Comparison of ENCODE assay signal across 1 cellular context in genomic region chr5:180590543-180591248, GRCh38.
TF ChIP-seq lines count a peak whose summit lies in the region.

No MANE protein-coding gene starts in this region.

TF ChIP-seq in GM23338, 12 proteins besides CTCF, POLR2A, EP300 and RAD21 (continued from another document):
- TF ChIP-seq, protein P1, sequence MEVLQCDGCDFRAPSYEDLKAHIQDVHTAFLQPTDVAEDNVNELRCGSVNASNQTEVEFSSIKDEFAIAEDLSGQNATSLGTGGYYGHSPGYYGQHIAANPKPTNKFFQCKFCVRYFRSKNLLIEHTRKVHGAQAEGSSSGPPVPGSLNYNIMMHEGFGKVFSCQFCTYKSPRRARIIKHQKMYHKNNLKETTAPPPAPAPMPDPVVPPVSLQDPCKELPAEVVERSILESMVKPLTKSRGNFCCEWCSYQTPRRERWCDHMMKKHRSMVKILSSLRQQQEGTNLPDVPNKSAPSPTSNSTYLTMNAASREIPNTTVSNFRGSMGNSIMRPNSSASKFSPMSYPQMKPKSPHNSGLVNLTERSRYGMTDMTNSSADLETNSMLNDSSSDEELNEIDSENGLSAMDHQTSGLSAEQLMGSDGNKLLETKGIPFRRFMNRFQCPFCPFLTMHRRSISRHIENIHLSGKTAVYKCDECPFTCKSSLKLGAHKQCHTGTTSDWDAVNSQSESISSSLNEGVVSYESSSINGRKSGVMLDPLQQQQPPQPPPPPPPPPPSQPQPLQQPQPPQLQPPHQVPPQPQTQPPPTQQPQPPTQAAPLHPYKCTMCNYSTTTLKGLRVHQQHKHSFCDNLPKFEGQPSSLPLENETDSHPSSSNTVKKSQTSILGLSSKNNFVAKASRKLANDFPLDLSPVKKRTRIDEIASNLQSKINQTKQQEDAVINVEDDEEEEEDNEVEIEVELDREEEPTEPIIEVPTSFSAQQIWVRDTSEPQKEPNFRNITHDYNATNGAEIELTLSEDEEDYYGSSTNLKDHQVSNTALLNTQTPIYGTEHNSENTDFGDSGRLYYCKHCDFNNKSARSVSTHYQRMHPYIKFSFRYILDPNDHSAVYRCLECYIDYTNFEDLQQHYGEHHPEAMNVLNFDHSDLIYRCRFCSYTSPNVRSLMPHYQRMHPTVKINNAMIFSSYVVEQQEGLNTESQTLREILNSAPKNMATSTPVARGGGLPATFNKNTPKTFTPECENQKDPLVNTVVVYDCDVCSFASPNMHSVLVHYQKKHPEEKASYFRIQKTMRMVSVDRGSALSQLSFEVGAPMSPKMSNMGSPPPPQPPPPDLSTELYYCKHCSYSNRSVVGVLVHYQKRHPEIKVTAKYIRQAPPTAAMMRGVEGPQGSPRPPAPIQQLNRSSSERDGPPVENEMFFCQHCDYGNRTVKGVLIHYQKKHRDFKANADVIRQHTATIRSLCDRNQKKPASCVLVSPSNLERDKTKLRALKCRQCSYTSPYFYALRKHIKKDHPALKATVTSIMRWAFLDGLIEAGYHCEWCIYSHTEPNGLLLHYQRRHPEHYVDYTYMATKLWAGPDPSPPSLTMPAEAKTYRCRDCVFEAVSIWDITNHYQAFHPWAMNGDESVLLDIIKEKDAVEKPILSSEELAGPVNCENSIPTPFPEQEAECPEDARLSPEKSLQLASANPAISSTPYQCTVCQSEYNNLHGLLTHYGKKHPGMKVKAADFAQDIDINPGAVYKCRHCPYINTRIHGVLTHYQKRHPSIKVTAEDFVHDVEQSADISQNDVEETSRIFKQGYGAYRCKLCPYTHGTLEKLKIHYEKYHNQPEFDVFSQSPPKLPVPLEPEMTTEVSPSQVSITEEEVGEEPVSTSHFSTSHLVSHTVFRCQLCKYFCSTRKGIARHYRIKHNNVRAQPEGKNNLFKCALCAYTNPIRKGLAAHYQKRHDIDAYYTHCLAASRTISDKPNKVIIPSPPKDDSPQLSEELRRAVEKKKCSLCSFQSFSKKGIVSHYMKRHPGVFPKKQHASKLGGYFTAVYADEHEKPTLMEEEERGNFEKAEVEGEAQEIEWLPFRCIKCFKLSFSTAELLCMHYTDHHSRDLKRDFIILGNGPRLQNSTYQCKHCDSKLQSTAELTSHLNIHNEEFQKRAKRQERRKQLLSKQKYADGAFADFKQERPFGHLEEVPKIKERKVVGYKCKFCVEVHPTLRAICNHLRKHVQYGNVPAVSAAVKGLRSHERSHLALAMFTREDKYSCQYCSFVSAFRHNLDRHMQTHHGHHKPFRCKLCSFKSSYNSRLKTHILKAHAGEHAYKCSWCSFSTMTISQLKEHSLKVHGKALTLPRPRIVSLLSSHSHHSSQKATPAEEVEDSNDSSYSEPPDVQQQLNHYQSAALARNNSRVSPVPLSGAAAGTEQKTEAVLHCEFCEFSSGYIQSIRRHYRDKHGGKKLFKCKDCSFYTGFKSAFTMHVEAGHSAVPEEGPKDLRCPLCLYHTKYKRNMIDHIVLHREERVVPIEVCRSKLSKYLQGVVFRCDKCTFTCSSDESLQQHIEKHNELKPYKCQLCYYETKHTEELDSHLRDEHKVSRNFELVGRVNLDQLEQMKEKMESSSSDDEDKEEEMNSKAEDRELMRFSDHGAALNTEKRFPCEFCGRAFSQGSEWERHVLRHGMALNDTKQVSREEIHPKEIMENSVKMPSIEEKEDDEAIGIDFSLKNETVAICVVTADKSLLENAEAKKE (CRISPR knock-in tag; IDR thresholded peaks at IDR 0.05): no peak
- TF ChIP-seq EZH2 (IDR thresholded peaks at IDR 0.05; ENCODE audit: low read depth, unreplicated experiment): peak; percentile 63
